Comparison of ENCODE assay signal across 8 cellular contexts in genomic region chr1:100354971-100355394, GRCh38. TPM values are rescaled to one million over a fixed set of nuclear protein-coding genes. Genes with fewer than 3 reads are reported as not detected.
DNase-seq lines count a peak whose midpoint lies in the region; ATAC-seq, FAIRE-seq and TF ChIP-seq lines count a peak whose summit lies in the region.

No MANE protein-coding gene starts in this region.

- H3K79me2 ChIP-seq in keratinocyte (ENCODE audit: control insufficient read depth, insufficient read depth, low read length): peaks cover 4% of the 10 kb centered on the region

- no peak overlapping the region for H3K27ac ChIP-seq in keratinocyte (ENCODE audit: control insufficient read depth, insufficient read depth, low read length)

- H3K27ac Mint-ChIP-seq in activated CD4-positive, alpha-beta memory T cell treated with anti-CD3 and anti-CD28 coated beads, Interleukin-2, amount 10 ng/mL, durations not matched to agents 7 days and 5 days: peak overlapping the region; percentile 76

- ATAC-seq in left colon: no peak
- ATAC-seq in GM19397 (IDR thresholded peaks at IDR 0.05; ENCODE audit: unreplicated experiment): no peak

- H3K9ac ChIP-seq in keratinocyte (ENCODE audit: control insufficient read depth, extremely low read depth, insufficient read depth, low read length): no peak overlapping the region

- H3K4me3 ChIP-seq in keratinocyte (ENCODE audit: control insufficient read depth in 2 of 3, extremely low read depth in 1 of 3, insufficient read depth in 2 of 3, low read depth in 1 of 3, low read length in 3 of 3) (no peak overlapping the region), BE2C (ENCODE audit: low read depth, low read length) (no peak overlapping the region)

- H3K36me3 ChIP-seq in keratinocyte (ENCODE audit: control insufficient read depth in 2 of 2, extremely low read depth in 1 of 2, insufficient read depth in 2 of 2, low read length in 2 of 2) (no peaks in the 10 kb centered on the region), BE2C (no peaks in the 10 kb centered on the region)

- dilution Hi-C loops in keratinocyte (cut with MboI; ENCODE audit: extremely low pct_ligation_motif_present, low sequenced_read_pairs): no loop called here

- H3K4me3 Mint-ChIP-seq in activated CD4-positive, alpha-beta memory T cell treated with anti-CD3 and anti-CD28 coated beads, Interleukin-2, amount 10 ng/mL, durations not matched to agents 7 days and 5 days: peak overlapping the region; percentile 90

- FAIRE-seq in keratinocyte (lab: Jason Lieb, UNC): peak; percentile 46

- CTCF ChIA-PET in activated CD4-positive, alpha-beta memory T cell treated with anti-CD3 and anti-CD28 coated beads, Interleukin-2, amount 10 ng/mL, durations not matched to agents 7 days and 5 days (lab: Charles Lee): interaction anchor here (0.7 to 9.3 kb wide), 9 partner anchors 7 to 103 kb away, joined by 3 to 114 read pairs (median 3); no protein-coding TSS in a partner anchor

- H3K9me3 Mint-ChIP-seq in activated CD4-positive, alpha-beta memory T cell treated with anti-CD3 and anti-CD28 coated beads, Interleukin-2, amount 10 ng/mL, durations not matched to agents 7 days and 5 days: no peaks in the 10 kb centered on the region

- no peak overlapping the region for H3K4me2 ChIP-seq in keratinocyte (ENCODE audit: control insufficient read depth, extremely low read depth, insufficient read depth, low read depth, low read length)

- H3K36me3 Mint-ChIP-seq in activated CD4-positive, alpha-beta memory T cell treated with anti-CD3 and anti-CD28 coated beads, Interleukin-2, amount 10 ng/mL, durations not matched to agents 7 days and 5 days (ENCODE audit: low read depth): peaks cover 62% of the 10 kb centered on the region

- DNase-seq in DMS53 (lab: John Stamatoyannopoulos, UW) (peak; percentile 98), M059J (ENCODE audit: low read depth) (peak; percentile 78), keratinocyte (ENCODE audit: low read depth, low spot score) (no peak), C1 segment of cervical spinal cord (lab: John Stamatoyannopoulos, UW) (no peak), left colon (no peak), BE2C (no peak)
- peak; percentile 40 for DNase-seq in activated CD4-positive, alpha-beta memory T cell treated with anti-CD3 and anti-CD28 coated beads, Interleukin-2, amount 10 ng/mL, durations not matched to agents 7 days and 5 days

- POLR2A ChIA-PET in activated CD4-positive, alpha-beta memory T cell treated with anti-CD3 and anti-CD28 coated beads, Interleukin-2, amount 10 ng/mL, durations not matched to agents 7 days and 5 days (lab: Charles Lee): interaction anchor here (0.6 to 6.3 kb wide), 14 partner anchors 10 to 317 kb away, joined by 3 to 96 read pairs (median 39); partner anchors contain the start of gene RTCA

- no peaks in the 10 kb centered on the region for H4K20me1 ChIP-seq in keratinocyte (ENCODE audit: control insufficient read depth, extremely low read depth, insufficient read depth, low read length)

- peaks cover 21% of the 10 kb centered on the region for H3K4me1 ChIP-seq in keratinocyte (ENCODE audit: control insufficient read depth, extremely low read depth, insufficient read depth, low read length)
- H3K4me1 ChIP-seq in BE2C: peaks cover 7% of the 10 kb centered on the region

- no peaks in the 10 kb centered on the region for H3K9me3 ChIP-seq in keratinocyte (ENCODE audit: control insufficient read depth, low read depth, low read length)
- no peaks in the 10 kb centered on the region for H3K9me3 ChIP-seq in BE2C

- intact Hi-C loops in left colon (cut with DNase I, micrococcal nuclease): no loop called here

- H3K9me1 ChIP-seq in keratinocyte (ENCODE audit: control insufficient read depth, extremely low read depth, insufficient read depth, low read length): no peaks in the 10 kb centered on the region

- H3K27me3 ChIP-seq in keratinocyte (ENCODE audit: control insufficient read depth, extremely low read depth, insufficient read depth, low read length) (no peaks in the 10 kb centered on the region), BE2C (no peaks in the 10 kb centered on the region)

- TF ChIP-seq CTCF in keratinocyte (optimal IDR thresholded peaks at IDR 0.05 in 1 of 3, IDR thresholded peaks at IDR 0.05 in 1 of 3, conservative IDR thresholded peaks at IDR 0.05 in 1 of 3; ENCODE audit: extremely low read depth in 1 of 3, insufficient read depth in 2 of 3, low read length in 3 of 3) (no peak), BE2C (IDR thresholded peaks at IDR 0.05; ENCODE audit: low read depth, low read length) (no peak)

- H3K27me3 Mint-ChIP-seq in activated CD4-positive, alpha-beta memory T cell treated with anti-CD3 and anti-CD28 coated beads, Interleukin-2, amount 10 ng/mL, durations not matched to agents 7 days and 5 days: no peaks in the 10 kb centered on the region

- peaks cover 56% of the 10 kb centered on the region for H3K4me1 Mint-ChIP-seq in activated CD4-positive, alpha-beta memory T cell treated with anti-CD3 and anti-CD28 coated beads, Interleukin-2, amount 10 ng/mL, durations not matched to agents 7 days and 5 days

- H2AFZ ChIP-seq in keratinocyte (ENCODE audit: control insufficient read depth, low read length): no peak overlapping the region

RNA-seq across cellular contexts. Expression of gene CDC14A, which starts 2.7 kb away (rescaled TPM):
- total RNA-seq in M059J (2014; rRNA removed; shearing (Covaris generic)): 1.8 and 5.2 TPM in 2 replicates
- 10 to 100 TPM; 41.8 to 44.9 TPM for total RNA-seq in activated CD4-positive, alpha-beta memory T cell treated with anti-CD3 and anti-CD28 coated beads, Interleukin-2, amount 10 ng/mL, durations not matched to agents 7 days and 5 days
- 1.2 to 2.2 TPM (median 2.0 TPM) in 3 replicates for polyA plus RNA-seq in keratinocyte
- 0.17 TPM for polyA plus RNA-seq in keratinocyte (2011; ENCODE audit: low read depth)
- polyA plus RNA-seq in keratinocyte (2011; cell fraction: cytosol; rRNA removed): 1.1 and 2.4 TPM in 2 replicates
- polyA plus RNA-seq in keratinocyte (2011; cell fraction: nucleus; rRNA removed): 2.7 and 3.4 TPM in 2 replicates
- polyA plus RNA-seq in keratinocyte (2012; ENCODE audit: low replicate concordance): 0.51 and 1.3 TPM in 2 replicates
- 0.36 to 3.0 TPM (median 1.6 TPM) in 3 replicates for polyA minus RNA-seq in keratinocyte
- 0.38 TPM for polyA minus RNA-seq in keratinocyte (2011; cell fraction: cytosol; rRNA and poly(A)+ RNA removed)
- polyA minus RNA-seq in keratinocyte (2011; cell fraction: nucleus; rRNA and poly(A)+ RNA removed): 5.7 and 9.3 TPM in 2 replicates
- 10 to 100 TPM; 19.1 to 23.9 TPM for total RNA-seq in left colon
- 5.7 TPM for polyA plus RNA-seq in BE2C (2012; ENCODE audit: insufficient read depth, insufficient read length, low read depth)

Comparison
In these comparisons a context has a peak if more than half of its experiments do, and no peak if none do; other contexts are left out.
1. DNase-seq: peak in DMS53 (single experiment), M059J (single experiment) and activated CD4-positive, alpha-beta memory T cell treated with anti-CD3 and anti-CD28 coated beads, Interleukin-2, amount 10 ng/mL, durations not matched to agents 7 days and 5 days (single experiment); none in keratinocyte (single experiment), C1 segment of cervical spinal cord (0 of 14), left colon (0 of 2) and BE2C (single experiment).